In the genomic region with DNA sequence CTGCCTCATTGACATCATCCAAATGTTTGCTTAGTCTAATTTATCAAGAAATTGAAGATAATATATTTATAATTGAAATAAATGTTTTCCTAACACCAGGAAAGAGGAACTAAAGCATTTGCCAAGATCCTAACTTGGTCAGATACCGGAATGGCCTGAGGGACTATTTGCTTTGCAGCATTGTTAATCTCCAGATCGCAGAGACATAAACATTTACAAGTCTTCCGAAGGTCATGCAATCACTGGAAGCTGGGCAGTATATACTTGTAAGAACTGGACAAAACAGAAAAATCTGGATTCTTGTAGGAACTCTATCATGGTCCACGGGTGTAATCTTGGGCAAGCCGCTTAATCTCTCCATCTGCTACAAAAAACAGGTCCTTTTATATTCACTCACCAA, we compare ENCODE assay signal across 16 cellular contexts. TPM values are rescaled to one million over a fixed set of nuclear protein-coding genes. Genes with fewer than 3 reads are reported as not detected.
DNase-seq lines count a peak whose midpoint lies in the region; ATAC-seq and TF ChIP-seq lines count a peak whose summit lies in the region.
"Had no signal": no experiment of that assay in that cellular context is flagged by ENCODE, and none has a peak within 500 bp of the region (broad histone marks: within the 10 kb centered on the region; RNA-seq: fewer than 3 reads in every experiment).

No MANE protein-coding gene starts in this region.

- POLR2A ChIA-PET in activated CD4-positive, alpha-beta memory T cell treated with anti-CD3 and anti-CD28 coated beads for 36 hours (lab: Charles Lee), result no interaction called here

- H3K27me3 Mint-ChIP-seq in activated CD4-positive, alpha-beta memory T cell treated with anti-CD3 and anti-CD28 coated beads for 36 hours, result peaks cover 5% of the 10 kb centered on the region

- H3K36me3 Mint-ChIP-seq in activated CD4-positive, alpha-beta memory T cell treated with anti-CD3 and anti-CD28 coated beads for 36 hours, result no peaks in the 10 kb centered on the region

- H3K9me2 ChIP-seq in hepatocyte (replicated peaks; ENCODE audit: insufficient read depth), result no peaks in the 10 kb centered on the region

- TF ChIP-seq CTCF in hepatocyte (IDR thresholded peaks at IDR 0.05; ENCODE audit: poor library complexity), result no peak

- CTCF ChIA-PET in activated CD4-positive, alpha-beta memory T cell treated with anti-CD3 and anti-CD28 coated beads for 36 hours (lab: Charles Lee), result interaction anchor here (0.6 to 1.0 kb wide), 3 partner anchors 10 to 897 kb away, joined by 3 to 4 read pairs (median 3); no protein-coding TSS in a partner anchor

- no peak overlapping the region for H2AFZ ChIP-seq in hepatocyte

- no peaks in the 10 kb centered on the region for H3K4me1 Mint-ChIP-seq in activated CD4-positive, alpha-beta memory T cell treated with anti-CD3 and anti-CD28 coated beads for 36 hours (ENCODE audit: low read depth)

- no peak overlapping the region for H3K27ac Mint-ChIP-seq in activated CD4-positive, alpha-beta memory T cell treated with anti-CD3 and anti-CD28 coated beads for 36 hours
- H3K27ac Mint-ChIP-seq: CD4-positive, alpha-beta T cell had no signal

- H3K27ac ChIP-seq in hepatocyte, result no peak overlapping the region

- no peaks in the 10 kb centered on the region for H3K9me3 Mint-ChIP-seq in activated CD4-positive, alpha-beta memory T cell treated with anti-CD3 and anti-CD28 coated beads for 36 hours
- H3K9me3 Mint-ChIP-seq: CD4-positive, alpha-beta T cell had no signal

- H3K4me2 ChIP-seq in hepatocyte, result no peak overlapping the region

- H4K20me1 ChIP-seq in hepatocyte (ENCODE audit: insufficient read depth, poor library complexity, severe bottlenecking), result no peaks in the 10 kb centered on the region

- H3K4me3 ChIP-seq in hepatocyte, result no peak overlapping the region

- H3K4me3 Mint-ChIP-seq in activated CD4-positive, alpha-beta memory T cell treated with anti-CD3 and anti-CD28 coated beads for 36 hours, result no peak overlapping the region
- H3K4me3 Mint-ChIP-seq: CD4-positive, alpha-beta T cell had no signal

- 54% methylated on average over 5 of the region's 5 CpGs for WGBS in hepatocyte (ENCODE audit: low lambda C conversion rate, missing lambda C conversion rate)

- no peaks in the 10 kb centered on the region for H3K79me2 ChIP-seq in hepatocyte

- no peaks in the 10 kb centered on the region for H3K9me3 ChIP-seq in hepatocyte (ENCODE audit: low read depth)
- H3K9me3 ChIP-seq: BE2C, Caco-2 had no signal

- no peaks in the 10 kb centered on the region for H3K27me3 ChIP-seq in hepatocyte
- H3K27me3 ChIP-seq: BE2C had no signal

- H3K4me1 ChIP-seq in hepatocyte (ENCODE audit: insufficient read depth), result no peaks in the 10 kb centered on the region
- H3K4me1 ChIP-seq: BE2C, Caco-2 had no signal

- DNase-seq in NCI-H82 (lab: John Stamatoyannopoulos, UW) (peak; percentile 30), NCI-H82 treated with DMSO at 0.1 percent for 48 hours (lab: John Stamatoyannopoulos, UW; ENCODE audit: unreplicated experiment) (no peak), hepatocyte (ENCODE audit: low spot score) (peak; percentile 16), NCI-H524 treated with DMSO at 0.1 percent for 48 hours (lab: John Stamatoyannopoulos, UW) (no peak)
- DNase-seq in effector CD8-positive, alpha-beta T cell (lab: John Stamatoyannopoulos, UW), result no peak
- DNase-seq in activated CD4-positive, alpha-beta memory T cell treated with anti-CD3 and anti-CD28 coated beads for 36 hours, result no peak
- DNase-seq: 8988T; BE2C; Caco-2; CD4-positive, alpha-beta T cell; GDM1; GOT3; NCI-H1694 treated with DMSO at 0.1 percent for 48 hours had no signal

- intact Hi-C loops in activated CD4-positive, alpha-beta memory T cell treated with anti-CD3 and anti-CD28 coated beads for 36 hours (cut with micrococcal nuclease), result no loop called here

- H3K36me3 ChIP-seq in hepatocyte (replicated peaks; ENCODE audit: insufficient read depth, low read depth), result no peaks in the 10 kb centered on the region
- H3K36me3 ChIP-seq: BE2C had no signal

- no peak for ATAC-seq in SK-N-SH treated with all-trans-retinoic acid at 6 μM for 48 hours
- no peak for ATAC-seq in GM18520 (IDR thresholded peaks at IDR 0.05; ENCODE audit: unreplicated experiment)
- ATAC-seq: Panc1 had no signal

TF ChIP-seq in SK-N-SH treated with all-trans-retinoic acid at 6 μM for 48 hours, 23 proteins besides CTCF, POLR2A, EP300 and RAD21:
- TF ChIP-seq ZC3H10 (CRISPR knock-in tag; IDR thresholded peaks at IDR 0.05) (no peak), TOX (CRISPR knock-in tag; IDR thresholded peaks at IDR 0.05; ENCODE audit: borderline replicate concordance) (no peak), ISL1 (CRISPR knock-in tag; IDR thresholded peaks at IDR 0.05) (no peak), ESRRG (CRISPR knock-in tag; IDR thresholded peaks at IDR 0.05) (no peak), ZFP30 (CRISPR knock-in tag; IDR thresholded peaks at IDR 0.05) (no peak), TCF4 (CRISPR knock-in tag; IDR thresholded peaks at IDR 0.05; ENCODE audit: borderline replicate concordance) (peak; percentile 69; the same call in 1 of the 2 replicates)
- TF ChIP-seq, protein P1, sequence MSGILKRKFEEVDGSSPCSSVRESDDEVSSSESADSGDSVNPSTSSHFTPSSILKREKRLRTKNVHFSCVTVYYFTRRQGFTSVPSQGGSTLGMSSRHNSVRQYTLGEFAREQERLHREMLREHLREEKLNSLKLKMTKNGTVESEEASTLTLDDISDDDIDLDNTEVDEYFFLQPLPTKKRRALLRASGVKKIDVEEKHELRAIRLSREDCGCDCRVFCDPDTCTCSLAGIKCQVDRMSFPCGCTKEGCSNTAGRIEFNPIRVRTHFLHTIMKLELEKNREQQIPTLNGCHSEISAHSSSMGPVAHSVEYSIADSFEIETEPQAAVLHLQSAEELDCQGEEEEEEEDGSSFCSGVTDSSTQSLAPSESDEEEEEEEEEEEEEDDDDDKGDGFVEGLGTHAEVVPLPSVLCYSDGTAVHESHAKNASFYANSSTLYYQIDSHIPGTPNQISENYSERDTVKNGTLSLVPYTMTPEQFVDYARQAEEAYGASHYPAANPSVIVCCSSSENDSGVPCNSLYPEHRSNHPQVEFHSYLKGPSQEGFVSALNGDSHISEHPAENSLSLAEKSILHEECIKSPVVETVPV (CRISPR knock-in tag; IDR thresholded peaks at IDR 0.05), result peak; percentile 67; the same call in 1 of the 2 replicates
- TF ChIP-seq, protein P2, sequence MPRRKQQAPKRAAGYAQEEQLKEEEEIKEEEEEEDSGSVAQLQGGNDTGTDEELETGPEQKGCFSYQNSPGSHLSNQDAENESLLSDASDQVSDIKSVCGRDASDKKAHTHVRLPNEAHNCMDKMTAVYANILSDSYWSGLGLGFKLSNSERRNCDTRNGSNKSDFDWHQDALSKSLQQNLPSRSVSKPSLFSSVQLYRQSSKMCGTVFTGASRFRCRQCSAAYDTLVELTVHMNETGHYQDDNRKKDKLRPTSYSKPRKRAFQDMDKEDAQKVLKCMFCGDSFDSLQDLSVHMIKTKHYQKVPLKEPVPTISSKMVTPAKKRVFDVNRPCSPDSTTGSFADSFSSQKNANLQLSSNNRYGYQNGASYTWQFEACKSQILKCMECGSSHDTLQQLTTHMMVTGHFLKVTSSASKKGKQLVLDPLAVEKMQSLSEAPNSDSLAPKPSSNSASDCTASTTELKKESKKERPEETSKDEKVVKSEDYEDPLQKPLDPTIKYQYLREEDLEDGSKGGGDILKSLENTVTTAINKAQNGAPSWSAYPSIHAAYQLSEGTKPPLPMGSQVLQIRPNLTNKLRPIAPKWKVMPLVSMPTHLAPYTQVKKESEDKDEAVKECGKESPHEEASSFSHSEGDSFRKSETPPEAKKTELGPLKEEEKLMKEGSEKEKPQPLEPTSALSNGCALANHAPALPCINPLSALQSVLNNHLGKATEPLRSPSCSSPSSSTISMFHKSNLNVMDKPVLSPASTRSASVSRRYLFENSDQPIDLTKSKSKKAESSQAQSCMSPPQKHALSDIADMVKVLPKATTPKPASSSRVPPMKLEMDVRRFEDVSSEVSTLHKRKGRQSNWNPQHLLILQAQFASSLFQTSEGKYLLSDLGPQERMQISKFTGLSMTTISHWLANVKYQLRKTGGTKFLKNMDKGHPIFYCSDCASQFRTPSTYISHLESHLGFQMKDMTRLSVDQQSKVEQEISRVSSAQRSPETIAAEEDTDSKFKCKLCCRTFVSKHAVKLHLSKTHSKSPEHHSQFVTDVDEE (CRISPR knock-in tag; IDR thresholded peaks at IDR 0.05), result peak; percentile 31; the same call in 1 of the 2 replicates
TF ChIP-seq in SK-N-SH treated with all-trans-retinoic acid at 6 μM for 48 hours: peak in this region for 3.

RNA-seq across cellular contexts. Expression of a gene that starts 42.2 kb away (rescaled TPM):
- total RNA-seq in hepatocyte, result 66.1 and 66.4 TPM in 2 replicates
- polyA plus RNA-seq in hepatocyte, result 42.4 and 46.0 TPM in 2 replicates
- under 1 TPM; 0.86 to 0.99 TPM for total RNA-seq in activated CD4-positive, alpha-beta memory T cell treated with anti-CD3 and anti-CD28 coated beads for 36 hours

Comparison
In these comparisons a context has a peak if more than half of its experiments do, and no peak if none do; other contexts are left out.
1. DNase-seq: peak in NCI-H82 (single experiment) and hepatocyte (single experiment); none in NCI-H82 treated with DMSO at 0.1 percent for 48 hours (single experiment), effector CD8-positive, alpha-beta T cell (single experiment), activated CD4-positive, alpha-beta memory T cell treated with anti-CD3 and anti-CD28 coated beads for 36 hours (single experiment) and NCI-H524 treated with DMSO at 0.1 percent for 48 hours (single experiment).
2. RNA of a gene that starts 42.2 kb away (total RNA-seq): 66.1 to 66.4 TPM in hepatocyte; 0.86 to 0.99 TPM in activated CD4-positive, alpha-beta memory T cell treated with anti-CD3 and anti-CD28 coated beads for 36 hours; every median in the first group is over 10 times any median in the second.